Comparison of ENCODE assay signal across 17 cellular contexts in genomic region chr4:43112139-43112538, GRCh38.
DNase-seq lines count a peak whose midpoint lies in the region; ATAC-seq lines count a peak whose summit lies in the region.
"Had no signal": no experiment of that assay in that cellular context is flagged by ENCODE, and none has a peak within 500 bp of the region (broad histone marks: within the 10 kb centered on the region; RNA-seq: fewer than 3 reads in every experiment).

No MANE protein-coding gene starts in this region.

- ATAC-seq in GM18909 (IDR thresholded peaks at IDR 0.05; ENCODE audit: poor library complexity, unreplicated experiment) (peak; percentile 52), HG03175 (IDR thresholded peaks at IDR 0.05; ENCODE audit: unreplicated experiment) (peak; percentile 75), GM18519 (IDR thresholded peaks at IDR 0.05; ENCODE audit: low FRiP score, unreplicated experiment) (no peak), left lobe of liver (no peak), GM18498 (IDR thresholded peaks at IDR 0.05; ENCODE audit: unreplicated experiment) (no peak)
- ATAC-seq: GM12878, HCT116 had no signal

- peak; percentile 14 for DNase-seq in DMS53 treated with DMSO at 0.1 percent for 48 hours (lab: John Stamatoyannopoulos, UW; ENCODE audit: unreplicated experiment)
- DNase-seq in renal cortical epithelial cell (ENCODE audit: low read depth): peak; percentile 19
- DNase-seq in left lobe of liver (ENCODE audit: low spot score): no peak
- DNase-seq: 8988T; CD4-positive, alpha-beta memory T cell; DMS153; DND-41; EL; GOT3; H7; HFFc6 had no signal

Comparison
In these comparisons a context has a peak if more than half of its experiments do, and no peak if none do; other contexts are left out.
1. ATAC-seq: peak in GM18909 (single experiment) and HG03175 (single experiment); none in GM18519 (single experiment), left lobe of liver (single experiment) and GM18498 (single experiment).